26 cellular contexts compared by ENCODE assay signal in genomic region chrX:153516055-153516454, GRCh38. TPM values are rescaled to one million over a fixed set of nuclear protein-coding genes. Genes with fewer than 3 reads are reported as not detected.
"Had no signal": no experiment of that assay in that cellular context is flagged by ENCODE, and none has a peak within 500 bp of the region (broad histone marks: within the 10 kb centered on the region; RNA-seq: fewer than 3 reads in every experiment).

No MANE protein-coding gene starts in this region.

- H3K9me3 Mint-ChIP-seq: activated B cell treated with CpG ODN at 0.5 μM for 24 hours; activated naive CD4-positive, alpha-beta T cell treated with anti-CD3 and anti-CD28 coated beads for 36 hours; dendritic cell treated with granulocyte-macrophage colony-stimulating factor and Interleukin-4, amounts not matched to agents 40 ng/mL and 50 ng/mL, for 4 days; T-cell had no signal

- H3K4me3 ChIP-seq: esophagus squamous epithelium, heart right ventricle, left lung, lung, ovary, psoas muscle, right atrium auricular region, spleen, thoracic aorta, upper lobe of left lung had no signal

- DNase-seq: activated B cell treated with CpG ODN at 0.5 μM for 24 hours; activated CD4-positive, alpha-beta T cell treated with anti-CD3 and anti-CD28 coated beads for 36 hours; activated CD4-positive, alpha-beta T cell treated with anti-CD3 and anti-CD28 coated beads, Interleukin-2, amount 50 U/mL, for 48 hours; activated effector memory CD4-positive, alpha-beta T cell treated with Interleukin-2 at 50 U/mL for 16 hours; activated naive CD4-positive, alpha-beta T cell treated with anti-CD3 and anti-CD28 coated beads for 36 hours; activated T-cell treated with anti-CD3 and anti-CD28 coated beads, Interleukin-2, amount 50 U/mL, for 48 hours; effector memory CD4-positive, alpha-beta T cell; esophagus squamous epithelium; heart right ventricle; left lung; naive B cell; ovary; psoas muscle; spleen; stimulated activated CD4-positive, alpha-beta T cell treated with anti-CD3 and anti-CD28 coated beads, Interleukin-4, amount 100 ng/mL, for 24 hours; stimulated activated naive CD4-positive, alpha-beta T cell treated with Interleukin-2 at 50 U/mL for 16 hours; T-cell; T-helper 9 cell had no signal

- H3K4me1 ChIP-seq: heart right ventricle, left lung, psoas muscle, right atrium auricular region had no signal

- H3K27ac Mint-ChIP-seq: activated B cell treated with CpG ODN at 0.5 μM for 24 hours; activated CD4-positive, alpha-beta T cell treated with anti-CD3 and anti-CD28 coated beads for 36 hours; activated naive CD4-positive, alpha-beta T cell treated with anti-CD3 and anti-CD28 coated beads for 36 hours; dendritic cell treated with granulocyte-macrophage colony-stimulating factor and Interleukin-4, amounts not matched to agents 40 ng/mL and 50 ng/mL, for 4 days; T-cell had no signal

- H3K36me3 Mint-ChIP-seq: T-cell had no signal

- ATAC-seq: activated CD4-positive, alpha-beta T cell treated with anti-CD3 and anti-CD28 coated beads for 36 hours; heart right ventricle; left lung; psoas muscle; T-cell had no signal

- H3K36me3 ChIP-seq: esophagus squamous epithelium, heart right ventricle, left lung, ovary, right atrium auricular region, spleen, thoracic aorta, upper lobe of left lung had no signal

- H3K27me3 ChIP-seq: ovary had no signal

- H3K9me3 ChIP-seq: esophagus squamous epithelium, heart right ventricle, left lung, ovary, psoas muscle, right atrium auricular region, spleen, thoracic aorta, upper lobe of left lung had no signal

- H3K4me3 Mint-ChIP-seq: activated B cell treated with CpG ODN at 0.5 μM for 24 hours; activated CD4-positive, alpha-beta T cell treated with anti-CD3 and anti-CD28 coated beads for 36 hours; activated naive CD4-positive, alpha-beta T cell treated with anti-CD3 and anti-CD28 coated beads for 36 hours; dendritic cell treated with granulocyte-macrophage colony-stimulating factor and Interleukin-4, amounts not matched to agents 40 ng/mL and 50 ng/mL, for 4 days; T-cell had no signal

- H3K27ac ChIP-seq: esophagus squamous epithelium, heart right ventricle, left lung, ovary, psoas muscle, right atrium auricular region, spleen, thoracic aorta, upper lobe of left lung had no signal

RNA-seq across cellular contexts. Expression of gene ATP2B3, which starts 1.4 kb away (rescaled TPM):
- total RNA-seq: activated B cell treated with CpG ODN at 0.5 μM for 24 hours; activated CD4-positive, alpha-beta T cell treated with anti-CD3 and anti-CD28 coated beads for 36 hours; activated naive CD4-positive, alpha-beta T cell treated with anti-CD3 and anti-CD28 coated beads for 36 hours; esophagus squamous epithelium; heart right ventricle; kidney epithelial cell; left lung; mesenteric fat pad; mucosa of gallbladder; right atrium auricular region had no signal
- polyA plus RNA-seq: heart right ventricle, lung, spleen had no signal

RNA-seq across cellular contexts. Expression of gene BGN, which starts 21.3 kb away (rescaled TPM):
- total RNA-seq: activated B cell treated with CpG ODN at 0.5 μM for 24 hours; activated CD4-positive, alpha-beta T cell treated with anti-CD3 and anti-CD28 coated beads for 36 hours; activated naive CD4-positive, alpha-beta T cell treated with anti-CD3 and anti-CD28 coated beads for 36 hours had no signal
